ENCODE assay signal across 19 cellular contexts in the genomic region with DNA sequence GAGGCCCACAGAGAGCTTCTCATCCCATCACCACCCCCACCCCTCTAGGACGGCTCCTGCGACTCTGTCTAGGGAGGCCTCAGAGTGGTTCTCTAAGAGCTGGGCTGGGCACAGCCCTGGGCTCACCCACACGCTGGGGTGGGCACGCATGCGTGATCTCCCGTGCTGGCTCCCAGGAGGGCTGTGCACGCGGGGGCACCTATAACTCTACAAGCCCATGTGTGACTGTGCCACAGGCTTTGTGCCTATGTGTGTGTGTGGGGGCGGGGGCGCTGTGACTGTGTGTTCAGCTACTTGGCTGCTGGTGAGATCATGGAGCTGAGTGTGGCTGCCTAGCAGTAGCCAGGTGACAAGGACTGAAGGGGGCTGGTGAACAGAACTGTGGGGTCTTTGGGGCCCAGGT. TPM values are rescaled to one million over a fixed set of nuclear protein-coding genes. Genes with fewer than 3 reads are reported as not detected.
DNase-seq lines count a peak whose midpoint lies in the region; ATAC-seq and TF ChIP-seq lines count a peak whose summit lies in the region.
"Had no signal": no experiment of that assay in that cellular context is flagged by ENCODE, and none has a peak within 500 bp of the region (broad histone marks: within the 10 kb centered on the region; RNA-seq: fewer than 3 reads in every experiment).

No MANE protein-coding gene starts in this region.

- H3K4me1 ChIP-seq in NT2/D1 (ENCODE audit: insufficient read depth, insufficient read length) (peaks cover 36% of the 10 kb centered on the region), osteoblast (ENCODE audit: insufficient read depth, low read length) (peaks cover 13% of the 10 kb centered on the region)

- H3K4me2 ChIP-seq in osteoblast (ENCODE audit: insufficient read depth, low read length), result no peak overlapping the region

- H3K27me3 Mint-ChIP-seq in activated CD8-positive, alpha-beta T cell treated with anti-CD3 and anti-CD28 coated beads for 36 hours, result peaks cover 41% of the 10 kb centered on the region
- peaks cover 33% of the 10 kb centered on the region for H3K27me3 Mint-ChIP-seq in activated CD8-positive, alpha-beta T cell treated with anti-CD3 and anti-CD28 coated beads, Interleukin-2, amount 10 ng/mL, durations not matched to agents 7 days and 5 days (ENCODE audit: low read depth)

- intact Hi-C loops in activated CD8-positive, alpha-beta T cell treated with anti-CD3 and anti-CD28 coated beads for 36 hours (cut with micrococcal nuclease), result no loop called here

- H3K36me3 Mint-ChIP-seq in activated CD8-positive, alpha-beta T cell treated with anti-CD3 and anti-CD28 coated beads for 36 hours (ENCODE audit: low read depth), result no peaks in the 10 kb centered on the region
- no peaks in the 10 kb centered on the region for H3K36me3 Mint-ChIP-seq in activated CD8-positive, alpha-beta T cell treated with anti-CD3 and anti-CD28 coated beads, Interleukin-2, amount 10 ng/mL, durations not matched to agents 7 days and 5 days (ENCODE audit: low read depth)
- H3K36me3 Mint-ChIP-seq: activated naive CD4-positive, alpha-beta T cell treated with anti-CD3 and anti-CD28 coated beads, Interleukin-2, amount 10 ng/mL, durations not matched to agents 7 days and 5 days; CD4-positive, CD25-positive, alpha-beta regulatory T cell had no signal

- no peak for TF ChIP-seq CTCF in activated CD8-positive, alpha-beta T cell treated with anti-CD3 and anti-CD28 coated beads for 36 hours (IDR thresholded peaks at IDR 0.05)
- TF ChIP-seq CTCF in coronary artery (IDR thresholded peaks at IDR 0.05) (no peak), osteoblast (IDR thresholded peaks at IDR 0.05; ENCODE audit: extremely low read depth, low read depth, low read length) (no peak), omental fat pad (IDR thresholded peaks at IDR 0.05) (no peak)

- no peaks in the 10 kb centered on the region for H3K79me2 ChIP-seq in osteoblast (ENCODE audit: insufficient read depth, low read length)

- peak overlapping the region; percentile 21 for H3K9ac ChIP-seq in NT2/D1 (ENCODE audit: insufficient read length, low read depth)

- no peaks in the 10 kb centered on the region for H3K9me3 ChIP-seq in NT2/D1 (ENCODE audit: insufficient read depth, low read length)
- no peaks in the 10 kb centered on the region for H3K9me3 ChIP-seq in osteoblast (ENCODE audit: low read depth, low read length)
- H3K9me3 ChIP-seq: stomach had no signal

- no peak overlapping the region for H3K27ac Mint-ChIP-seq in activated CD8-positive, alpha-beta T cell treated with anti-CD3 and anti-CD28 coated beads for 36 hours
- no peak overlapping the region for H3K27ac Mint-ChIP-seq in activated CD8-positive, alpha-beta T cell treated with anti-CD3 and anti-CD28 coated beads, Interleukin-2, amount 10 ng/mL, durations not matched to agents 7 days and 5 days
- H3K27ac Mint-ChIP-seq: activated B cell treated with CpG ODN at 0.5 μM for 24 hours; activated naive CD4-positive, alpha-beta T cell treated with anti-CD3 and anti-CD28 coated beads, Interleukin-2, amount 10 ng/mL, durations not matched to agents 7 days and 5 days; progenitor cell of endocrine pancreas had no signal

- H3K36me3 ChIP-seq in NT2/D1 (ENCODE audit: insufficient read depth, insufficient read length, low read length), result no peaks in the 10 kb centered on the region
- no peaks in the 10 kb centered on the region for H3K36me3 ChIP-seq in osteoblast (ENCODE audit: insufficient read depth, low read length)
- H3K36me3 ChIP-seq: stomach had no signal

- H4K20me1 ChIP-seq in osteoblast (ENCODE audit: insufficient read depth, low read length), result no peaks in the 10 kb centered on the region

- CTCF ChIA-PET in activated CD8-positive, alpha-beta T cell treated with anti-CD3 and anti-CD28 coated beads for 36 hours (lab: Charles Lee), result interaction anchor here (1.0 to 13.9 kb wide), 5 partner anchors 27 to 220 kb away, joined by 3 to 315 read pairs (median 3); no protein-coding TSS in a partner anchor
- CTCF ChIA-PET in activated CD8-positive, alpha-beta T cell treated with anti-CD3 and anti-CD28 coated beads, Interleukin-2, amount 10 ng/mL, durations not matched to agents 7 days and 5 days (lab: Charles Lee), result interaction anchor here (1.1 to 11.2 kb wide), 3 partner anchors 28 to 221 kb away, joined by 3 to 241 read pairs (median 4); no protein-coding TSS in a partner anchor

- H2AFZ ChIP-seq in osteoblast (ENCODE audit: low read length), result no peak overlapping the region

- peak; percentile 42 for DNase-seq in activated CD8-positive, alpha-beta T cell treated with anti-CD3 and anti-CD28 coated beads for 36 hours
- no peak for DNase-seq in activated CD8-positive, alpha-beta T cell treated with anti-CD3 and anti-CD28 coated beads, Interleukin-2, amount 10 ng/mL, durations not matched to agents 7 days and 5 days
- DNase-seq in NT2/D1 (ENCODE audit: low read depth, low spot score), result no peak
- no peak for DNase-seq in coronary artery (ENCODE audit: low spot score)
- DNase-seq in osteoblast (ENCODE audit: insufficient read length, low spot score, missing footprints), result peak; percentile 72
- no peak for DNase-seq in NCI-H2227 treated with DMSO at 0.1 percent for 48 hours (lab: John Stamatoyannopoulos, UW)
- DNase-seq in cerebellar nuclear complex (lab: John Stamatoyannopoulos, UW), result no peak
- DNase-seq in omental fat pad (ENCODE audit: low spot score), result no peak
- DNase-seq: activated B cell treated with CpG ODN at 0.5 μM for 24 hours; activated naive CD4-positive, alpha-beta T cell treated with anti-CD3 and anti-CD28 coated beads, Interleukin-2, amount 10 ng/mL, durations not matched to agents 7 days and 5 days; CD4-positive, CD25-positive, alpha-beta regulatory T cell; DMS79; effector memory CD4-positive, alpha-beta T cell; left cardiac atrium; NCI-H2171; stomach; T-helper 1 cell had no signal

- no peaks in the 10 kb centered on the region for H3K9me3 Mint-ChIP-seq in activated CD8-positive, alpha-beta T cell treated with anti-CD3 and anti-CD28 coated beads for 36 hours
- H3K9me3 Mint-ChIP-seq in activated CD8-positive, alpha-beta T cell treated with anti-CD3 and anti-CD28 coated beads, Interleukin-2, amount 10 ng/mL, durations not matched to agents 7 days and 5 days (ENCODE audit: insufficient read depth), result no peaks in the 10 kb centered on the region
- H3K9me3 Mint-ChIP-seq: activated B cell treated with CpG ODN at 0.5 μM for 24 hours; activated naive CD4-positive, alpha-beta T cell treated with anti-CD3 and anti-CD28 coated beads, Interleukin-2, amount 10 ng/mL, durations not matched to agents 7 days and 5 days; CD4-positive, CD25-positive, alpha-beta regulatory T cell had no signal

- H3K4me3 ChIP-seq in NT2/D1 (ENCODE audit: insufficient read length, low read depth), result no peak overlapping the region
- peak overlapping the region; percentile 58 for H3K4me3 ChIP-seq in coronary artery
- no peak overlapping the region for H3K4me3 ChIP-seq in osteoblast (ENCODE audit: insufficient read depth, low read length)

- POLR2A ChIA-PET in activated CD8-positive, alpha-beta T cell treated with anti-CD3 and anti-CD28 coated beads for 36 hours (lab: Charles Lee), result no interaction called here
- POLR2A ChIA-PET in activated CD8-positive, alpha-beta T cell treated with anti-CD3 and anti-CD28 coated beads, Interleukin-2, amount 10 ng/mL, durations not matched to agents 7 days and 5 days (lab: Charles Lee), result no interaction called here

- peaks cover 55% of the 10 kb centered on the region for H3K27me3 ChIP-seq in NT2/D1 (ENCODE audit: insufficient read depth, insufficient read length)
- H3K27me3 ChIP-seq in osteoblast (ENCODE audit: insufficient read depth, low read length), result peaks cover 7% of the 10 kb centered on the region

- H3K4me3 Mint-ChIP-seq in activated CD8-positive, alpha-beta T cell treated with anti-CD3 and anti-CD28 coated beads for 36 hours, result no peak overlapping the region
- no peak overlapping the region for H3K4me3 Mint-ChIP-seq in activated CD8-positive, alpha-beta T cell treated with anti-CD3 and anti-CD28 coated beads, Interleukin-2, amount 10 ng/mL, durations not matched to agents 7 days and 5 days

- H3K27ac ChIP-seq in coronary artery (no peak overlapping the region), osteoblast (ENCODE audit: low read depth, low read length) (no peak overlapping the region)

- H3K4me1 Mint-ChIP-seq in activated CD8-positive, alpha-beta T cell treated with anti-CD3 and anti-CD28 coated beads for 36 hours (ENCODE audit: low read depth), result peaks cover 16% of the 10 kb centered on the region
- H3K4me1 Mint-ChIP-seq in activated CD8-positive, alpha-beta T cell treated with anti-CD3 and anti-CD28 coated beads, Interleukin-2, amount 10 ng/mL, durations not matched to agents 7 days and 5 days (ENCODE audit: low read depth), result peaks cover 22% of the 10 kb centered on the region

- no peak for ATAC-seq in activated CD8-positive, alpha-beta T cell treated with anti-CD3 and anti-CD28 coated beads for 36 hours
- no peak for ATAC-seq in activated CD8-positive, alpha-beta T cell treated with anti-CD3 and anti-CD28 coated beads, Interleukin-2, amount 10 ng/mL, durations not matched to agents 7 days and 5 days
- ATAC-seq in omental fat pad (ENCODE audit: low FRiP score), result no peak
- ATAC-seq: left cardiac atrium had no signal

RNA-seq across cellular contexts. Expression of a gene that starts 32.2 kb away (rescaled TPM):
- total RNA-seq in activated CD8-positive, alpha-beta T cell treated with anti-CD3 and anti-CD28 coated beads for 36 hours, result 10 to 100 TPM; 48.3 to 52.5 TPM
- total RNA-seq in activated CD8-positive, alpha-beta T cell treated with anti-CD3 and anti-CD28 coated beads, Interleukin-2, amount 10 ng/mL, durations not matched to agents 7 days and 5 days, result 10 to 100 TPM; 40.5 to 42.2 TPM
- total RNA-seq in osteoblast (17.0 and 18.3 TPM in 2 replicates), omental fat pad (10 to 100 TPM; 22.8 to 41.7 (median 30.0) TPM)

RNA-seq across cellular contexts. Expression of a gene that starts 32.3 kb away (rescaled TPM):
- total RNA-seq in activated CD8-positive, alpha-beta T cell treated with anti-CD3 and anti-CD28 coated beads for 36 hours, result not detected
- not detected for total RNA-seq in activated CD8-positive, alpha-beta T cell treated with anti-CD3 and anti-CD28 coated beads, Interleukin-2, amount 10 ng/mL, durations not matched to agents 7 days and 5 days
- total RNA-seq in osteoblast (0.36 TPM in 1 of 2 replicates, not detected in the other), omental fat pad (not detected)
- total RNA-seq: A673; activated B cell treated with CpG ODN at 0.5 μM for 24 hours; CD4-positive, CD25-positive, alpha-beta regulatory T cell; left cardiac atrium had no signal

RNA-seq across cellular contexts. Expression of a gene that starts 34.3 kb away (rescaled TPM):
- total RNA-seq in activated CD8-positive, alpha-beta T cell treated with anti-CD3 and anti-CD28 coated beads for 36 hours, result 1 to 10 TPM in 1 of 2 experiments, under 1 TPM in 1; 0.56 to 1.4 TPM
- 1 to 10 TPM; 2.6 to 3.3 TPM for total RNA-seq in activated CD8-positive, alpha-beta T cell treated with anti-CD3 and anti-CD28 coated beads, Interleukin-2, amount 10 ng/mL, durations not matched to agents 7 days and 5 days
- total RNA-seq in osteoblast, result 6.2 and 8.0 TPM in 2 replicates
- 10 to 100 TPM in 2 of 4 donors, 1 to 10 TPM in 2; 7.0 to 16.0 (median 10.2) TPM for total RNA-seq in omental fat pad

Comparison
In these comparisons a context has a peak if more than half of its experiments do, and no peak if none do; other contexts are left out.
1. DNase-seq: peak in activated CD8-positive, alpha-beta T cell treated with anti-CD3 and anti-CD28 coated beads for 36 hours (single experiment) and osteoblast (single experiment); none in activated CD8-positive, alpha-beta T cell treated with anti-CD3 and anti-CD28 coated beads, Interleukin-2, amount 10 ng/mL, durations not matched to agents 7 days and 5 days (single experiment), NT2/D1 (single experiment), coronary artery (single experiment), NCI-H2227 treated with DMSO at 0.1 percent for 48 hours (single experiment), cerebellar nuclear complex (0 of 2) and omental fat pad (single experiment).